ENCODE assay signal across 1 cellular context in the genomic region with DNA sequence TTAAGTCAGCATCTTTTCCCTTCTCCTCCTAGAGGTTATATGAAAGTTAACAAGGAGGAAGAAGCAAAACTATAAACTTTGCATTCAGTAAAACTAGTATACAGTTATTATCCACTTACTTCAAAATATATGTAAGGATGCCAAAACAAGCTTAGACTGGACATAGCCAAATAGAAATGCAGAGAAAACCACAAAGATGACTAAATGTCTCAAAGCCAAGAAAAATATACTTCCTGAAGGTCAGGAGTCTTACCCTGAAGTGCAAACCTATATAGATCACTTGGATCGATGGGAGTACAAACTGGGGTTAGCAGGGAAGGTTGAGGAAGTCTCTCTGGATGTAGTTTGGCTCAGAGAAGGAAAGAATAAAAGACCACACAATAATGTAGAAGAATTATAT.
TF ChIP-seq lines count a peak whose summit lies in the region.

No MANE protein-coding gene starts in this region.

TF ChIP-seq in HEK293T, 16 proteins besides CTCF, POLR2A, EP300 and RAD21:
- TF ChIP-seq LEF1 (IDR thresholded peaks at IDR 0.05; ENCODE audit: borderline replicate concordance) (no peak), HDGF (IDR thresholded peaks at IDR 0.05; ENCODE audit: borderline replicate concordance) (no peak), ELF4 (IDR thresholded peaks at IDR 0.05) (no peak), FOXA1 (IDR thresholded peaks at IDR 0.05) (no peak), SP1 (IDR thresholded peaks at IDR 0.05) (no peak), TARDBP (IDR thresholded peaks at IDR 0.05) (no peak), CTBP1 (IDR thresholded peaks at IDR 0.05; ENCODE audit: borderline replicate concordance) (no peak), BHLHE40 (IDR thresholded peaks at IDR 0.05; ENCODE audit: borderline replicate concordance) (no peak), SUZ12 (IDR thresholded peaks at IDR 0.05) (no peak), NFRKB (IDR thresholded peaks at IDR 0.05) (no peak), FOXK2 (IDR thresholded peaks at IDR 0.05) (no peak), FOXM1 (IDR thresholded peaks at IDR 0.05; ENCODE audit: borderline replicate concordance) (no peak), L3MBTL2 (conservative IDR thresholded peaks at IDR 0.05) (no peak), ZNF384 (IDR thresholded peaks at IDR 0.05) (no peak), ARNT (IDR thresholded peaks at IDR 0.05) (no peak)
- TF ChIP-seq, protein P1, sequence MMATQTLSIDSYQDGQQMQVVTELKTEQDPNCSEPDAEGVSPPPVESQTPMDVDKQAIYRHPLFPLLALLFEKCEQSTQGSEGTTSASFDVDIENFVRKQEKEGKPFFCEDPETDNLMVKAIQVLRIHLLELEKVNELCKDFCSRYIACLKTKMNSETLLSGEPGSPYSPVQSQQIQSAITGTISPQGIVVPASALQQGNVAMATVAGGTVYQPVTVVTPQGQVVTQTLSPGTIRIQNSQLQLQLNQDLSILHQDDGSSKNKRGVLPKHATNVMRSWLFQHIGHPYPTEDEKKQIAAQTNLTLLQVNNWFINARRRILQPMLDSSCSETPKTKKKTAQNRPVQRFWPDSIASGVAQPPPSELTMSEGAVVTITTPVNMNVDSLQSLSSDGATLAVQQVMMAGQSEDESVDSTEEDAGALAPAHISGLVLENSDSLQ (IDR thresholded peaks at IDR 0.05) = no peak
